ENCODE assay signal across 16 cellular contexts in genomic region chr2:68548396-68548795, GRCh38.
DNase-seq lines count a peak whose midpoint lies in the region; ATAC-seq and TF ChIP-seq lines count a peak whose summit lies in the region.
"Had no signal": no experiment of that assay in that cellular context is flagged by ENCODE, and none has a peak within 500 bp of the region (broad histone marks: within the 10 kb centered on the region; RNA-seq: fewer than 3 reads in every experiment).

No MANE protein-coding gene starts in this region.

- no peak overlapping the region for H3K4me2 ChIP-seq in mesenchymal stem cell (ENCODE audit: low read length, poor library complexity, severe bottlenecking)

- H3K27ac ChIP-seq in RWPE2 (ENCODE audit: poor library complexity, severe bottlenecking) (no peak overlapping the region), mesenchymal stem cell (ENCODE audit: low read length, poor library complexity, severe bottlenecking) (no peak overlapping the region)

- H2AFZ ChIP-seq in mesenchymal stem cell (ENCODE audit: low read depth, low read length), result no peak overlapping the region

- no peaks in the 10 kb centered on the region for H3K79me1 ChIP-seq in mesenchymal stem cell (replicated peaks; ENCODE audit: low read length, poor library complexity, severe bottlenecking)

- H2BK5ac ChIP-seq in mesenchymal stem cell (ENCODE audit: low read depth, low read length, poor library complexity, severe bottlenecking), result no peak overlapping the region

- no peak overlapping the region for H3K9ac ChIP-seq in mesenchymal stem cell (ENCODE audit: low read length)

- no peak overlapping the region for H2BK15ac ChIP-seq in mesenchymal stem cell (ENCODE audit: low read depth, poor library complexity, severe bottlenecking)

- no peak overlapping the region for H3K23ac ChIP-seq in mesenchymal stem cell (ENCODE audit: low read length in 2 of 2)

- ATAC-seq in RWPE2 (ENCODE audit: low read depth), result peak; percentile 52; the same call in 2 of the 3 replicates
- no peak for ATAC-seq in HG02884 (IDR thresholded peaks at IDR 0.05; ENCODE audit: unreplicated experiment)
- ATAC-seq: Right ventricle myocardium inferior, SK-N-SH treated with all-trans-retinoic acid at 6 μM for 48 hours had no signal

- intact Hi-C loops in posterior cingulate gyrus (cut with DNase I), result no loop called here

- H3K4ac ChIP-seq in mesenchymal stem cell (ENCODE audit: low read depth in 1 of 2, low read length in 2 of 2), result no peak overlapping the region

- H2AK5ac ChIP-seq in mesenchymal stem cell (ENCODE audit: low read length, severe bottlenecking), result no peak overlapping the region

- TF ChIP-seq CTCF in RWPE2 (IDR thresholded peaks at IDR 0.05; ENCODE audit: poor library complexity, severe bottlenecking), result no peak

- H2BK120ac ChIP-seq in mesenchymal stem cell (ENCODE audit: low read depth, low read length), result no peak overlapping the region

- H3K27me3 ChIP-seq in RWPE2 (ENCODE audit: insufficient read depth, poor library complexity, severe bottlenecking) (no peaks in the 10 kb centered on the region), mesenchymal stem cell (ENCODE audit: control insufficient read depth in 1 of 2, insufficient read depth in 1 of 2, low read length in 2 of 2) (no peaks in the 10 kb centered on the region)

- no peak overlapping the region for H4K8ac ChIP-seq in mesenchymal stem cell (ENCODE audit: low read length)

- H3K9me3 ChIP-seq in RWPE2 (ENCODE audit: severe bottlenecking) (no peaks in the 10 kb centered on the region), mesenchymal stem cell (ENCODE audit: control insufficient read depth, low read length) (no peaks in the 10 kb centered on the region)
- H3K9me3 ChIP-seq: HAP-1 had no signal

- no peak overlapping the region for H2BK12ac ChIP-seq in mesenchymal stem cell (ENCODE audit: low read length in 2 of 2)

- H4K91ac ChIP-seq in mesenchymal stem cell (ENCODE audit: low read length), result no peak overlapping the region

- peak; percentile 1 for DNase-seq in GM04504 (ENCODE audit: low read depth)
- no peak for DNase-seq in RWPE2 (ENCODE audit: low spot score)
- peak; percentile 68 for DNase-seq in fibroblast of gingiva (ENCODE audit: low read depth)
- DNase-seq in mesenchymal stem cell, result peak; percentile 17
- no peak for DNase-seq in DMS 273 (lab: John Stamatoyannopoulos, UW; ENCODE audit: unreplicated experiment)
- DNase-seq in posterior cingulate gyrus, result no peak
- DNase-seq in NCI-H2081 (lab: John Stamatoyannopoulos, UW), result no peak
- DNase-seq: CD8-positive, alpha-beta memory T cell; DMS153; NCI-H1048; NCI-H2107; NCI-H446 had no signal

- H3K4me3 ChIP-seq in RWPE2 (ENCODE audit: severe bottlenecking), result no peak overlapping the region
- H3K4me3 ChIP-seq in mesenchymal stem cell (ENCODE audit: insufficient read depth in 1 of 2, low read depth in 1 of 2, low read length in 2 of 2), result no peak overlapping the region
- H3K4me3 ChIP-seq: HAP-1 had no signal

- WGBS in mesenchymal stem cell, result no CpG with 5 or more reads among the region's 1 CpG

- H3K36me3 ChIP-seq in RWPE2 (ENCODE audit: low read depth) (no peaks in the 10 kb centered on the region), mesenchymal stem cell (ENCODE audit: control insufficient read depth in 1 of 2, insufficient read depth in 2 of 2, low read depth in 1 of 2, low read length in 2 of 2) (peaks cover 0 to 5% of the 10 kb centered on the region in 2 experiments)
- H3K36me3 ChIP-seq: HAP-1 had no signal

- H3K14ac ChIP-seq in mesenchymal stem cell (ENCODE audit: low read length in 2 of 2), result no peak overlapping the region

- H3K18ac ChIP-seq in mesenchymal stem cell (ENCODE audit: low read depth in 1 of 2, low read length in 2 of 2), result no peak overlapping the region

- H3K4me1 ChIP-seq in RWPE2 (ENCODE audit: insufficient read depth, poor library complexity, severe bottlenecking) (peaks cover 17% of the 10 kb centered on the region), mesenchymal stem cell (ENCODE audit: control insufficient read depth, insufficient read depth, low read depth, low read length) (no peaks in the 10 kb centered on the region)

Comparison
In these comparisons a context has a peak if more than half of its experiments do, and no peak if none do; other contexts are left out.
1. DNase-seq: peak in GM04504 (single experiment), fibroblast of gingiva (single experiment) and mesenchymal stem cell (single experiment); none in RWPE2 (single experiment), DMS 273 (single experiment), posterior cingulate gyrus (0 of 10) and NCI-H2081 (0 of 2).